ENCODE assay signal across 26 cellular contexts in genomic region chrX:70264784-70265183, GRCh38. TPM values are rescaled to one million over a fixed set of nuclear protein-coding genes. Genes with fewer than 3 reads are reported as not detected.
A peak's percentile ranks its signal among the peaks of the same experiment; 100 is the strongest.
DNase-seq lines count a peak whose midpoint lies in the region; ATAC-seq, FAIRE-seq and TF ChIP-seq lines count a peak whose summit lies in the region.
"Had no signal": no experiment of that assay in that cellular context is flagged by ENCODE, and none has a peak within 500 bp of the region (broad histone marks: within the 10 kb centered on the region; RNA-seq: fewer than 3 reads in every experiment).

No MANE protein-coding gene starts in this region.

- BruUV-seq in K562 (replicated peaks; lab: Mats Ljungman, UMichigan): no TSS peak

- H3K27me3 ChIP-seq in SK-N-SH (ENCODE audit: insufficient read depth) (no peaks in the 10 kb centered on the region), K562 (ENCODE audit: control insufficient read depth in 2 of 2, insufficient read depth in 2 of 2, low read length in 2 of 2) (peaks cover 0 to 8% of the 10 kb centered on the region in 2 experiments; a peak in 4 of 5 replicates), neural progenitor cell (no peaks in the 10 kb centered on the region), body of pancreas (no peaks in the 10 kb centered on the region)
- H3K27me3 ChIP-seq: BE2C, MG63 had no signal

- no peak for TF ChIP-seq RAD21 in SK-N-SH (IDR thresholded peaks at IDR 0.05; ENCODE audit: low read length)
- no peak for TF ChIP-seq RAD21 in K562 (CRISPR knock-in tag; conservative IDR thresholded peaks at IDR 0.05 in 1 of 2, IDR thresholded peaks at IDR 0.05 in 1 of 2)

- no peak overlapping the region for H3K4me3 ChIP-seq in SK-N-SH (ENCODE audit: low read depth in 2 of 2, low read length in 1 of 2)
- no peak overlapping the region for H3K4me3 ChIP-seq in K562
- no peak overlapping the region for H3K4me3 ChIP-seq in neural progenitor cell
- H3K4me3 ChIP-seq in body of pancreas: no peak overlapping the region
- H3K4me3 ChIP-seq: MG63 had no signal

- H4K20me1 ChIP-seq in SK-N-SH (ENCODE audit: insufficient read depth): no peaks in the 10 kb centered on the region
- no peaks in the 10 kb centered on the region for H4K20me1 ChIP-seq in K562 (replicated peaks; ENCODE audit: control insufficient read depth, insufficient read depth, low read length)
- H4K20me1 ChIP-seq in neural progenitor cell (ENCODE audit: low read depth): no peaks in the 10 kb centered on the region

- peaks cover 2% of the 10 kb centered on the region for H3K27me3 Mint-ChIP-seq in neural progenitor cell (ENCODE audit: insufficient read depth, low read depth)
- H3K27me3 Mint-ChIP-seq: CD4-positive, CD25-positive, alpha-beta regulatory T cell had no signal

- H3K9me2 ChIP-seq in SK-N-SH: no peaks in the 10 kb centered on the region

- H3K4me1 ChIP-seq in SK-N-SH (ENCODE audit: control insufficient read depth in 1 of 2, insufficient read depth in 2 of 2, low read depth in 1 of 2, low read length in 1 of 2) (no peaks in the 10 kb centered on the region), K562 (replicated peaks in 1 of 2; ENCODE audit: control insufficient read depth in 2 of 2, insufficient read depth in 2 of 2, low read length in 2 of 2) (no peaks in the 10 kb centered on the region; a peak in 1 of 5 replicates), neural progenitor cell (no peaks in the 10 kb centered on the region), body of pancreas (no peaks in the 10 kb centered on the region)
- H3K4me1 ChIP-seq: BE2C, Caco-2 had no signal

- no peak overlapping the region for H3K9ac ChIP-seq in SK-N-SH
- H3K9ac ChIP-seq in K562 (ENCODE audit: insufficient read depth in 1 of 2, low read depth in 2 of 2, low read length in 2 of 2): no peak overlapping the region
- no peak overlapping the region for H3K9ac ChIP-seq in neural progenitor cell

- H3K4me3 Mint-ChIP-seq in neural progenitor cell: no peak overlapping the region
- H3K4me3 Mint-ChIP-seq: CD4-positive, CD25-positive, alpha-beta regulatory T cell had no signal

- no peak for TF ChIP-seq EP300 in SK-N-SH (IDR thresholded peaks at IDR 0.05; ENCODE audit: borderline replicate concordance in 1 of 2, low read depth in 1 of 2, low read length in 1 of 2)
- no peak for TF ChIP-seq EP300 in K562 (IDR thresholded peaks at IDR 0.05; ENCODE audit: low read length)

- H3K79me2 ChIP-seq in SK-N-SH (ENCODE audit: insufficient read depth) (no peaks in the 10 kb centered on the region), K562 (ENCODE audit: control insufficient read depth, insufficient read depth, low read length) (no peaks in the 10 kb centered on the region), neural progenitor cell (ENCODE audit: low read depth) (no peaks in the 10 kb centered on the region)

- CTCF ChIA-PET in SK-N-SH (lab: Yijun Ruan, JAX): no interaction called here
- CTCF ChIA-PET in K562 (lab: Yijun Ruan, JAX; ENCODE audit: low intra/inter-chr PET ratio): no interaction called here

- H3K9me3 ChIP-seq in SK-N-SH: no peaks in the 10 kb centered on the region
- no peaks in the 10 kb centered on the region for H3K9me3 ChIP-seq in K562 (replicated peaks; ENCODE audit: control insufficient read depth, insufficient read depth, low read depth, low read length)
- no peaks in the 10 kb centered on the region for H3K9me3 ChIP-seq in neural progenitor cell (ENCODE audit: low read depth)
- no peaks in the 10 kb centered on the region for H3K9me3 ChIP-seq in body of pancreas
- H3K9me3 ChIP-seq: BE2C, Caco-2, MG63 had no signal

- no peak for FAIRE-seq in K562 (lab: Jason Lieb, UNC)
- FAIRE-seq: GM12891, H54 had no signal

- intact Hi-C loops in K562 (cut with micrococcal nuclease) (loop anchor here (10.0 kb wide), 1 partner anchor 170 kb away; no protein-coding TSS in a partner anchor), body of pancreas (cut with DNase I) (no loop called here)

- H3K27ac ChIP-seq in SK-N-SH (ENCODE audit: low read depth in 2 of 2, low read length in 1 of 2) (no peak overlapping the region), K562 (ENCODE audit: extremely low read depth, low read depth, low read length) (no peak overlapping the region), neural progenitor cell (no peak overlapping the region), body of pancreas (no peak overlapping the region)

- H2AFZ ChIP-seq in SK-N-SH (ENCODE audit: low read depth) (no peak overlapping the region), K562 (ENCODE audit: low read depth, low read length) (no peak overlapping the region), neural progenitor cell (replicated peaks) (no peak overlapping the region)

- H3F3A ChIP-seq in SK-N-SH (replicated peaks; ENCODE audit: insufficient read depth) (no peaks in the 10 kb centered on the region), neural progenitor cell (ENCODE audit: low read depth) (no peaks in the 10 kb centered on the region)

- peaks cover 3% of the 10 kb centered on the region for H3K9me3 Mint-ChIP-seq in neural progenitor cell

- no peak for ATAC-seq in SK-N-SH treated with all-trans-retinoic acid at 6 μM for 48 hours
- ATAC-seq in K562: no peak
- ATAC-seq in body of pancreas: no peak

- peaks cover 6% of the 10 kb centered on the region for H3K4me1 Mint-ChIP-seq in neural progenitor cell
- H3K4me1 Mint-ChIP-seq: CD4-positive, CD25-positive, alpha-beta regulatory T cell had no signal

- in situ Hi-C loops in K562 (cut with MboI): no loop called here

- WGBS in SK-N-SH (ENCODE audit: low lambda C conversion rate): 44% methylated on average over 3 of the region's 3 CpGs
- 0% methylated on average over 3 of the region's 3 CpGs for WGBS in K562 (ENCODE audit: insufficient coverage, low coverage, missing lambda C conversion rate)
- 44 to 67% methylated on average over 3 of the region's 3 CpGs for WGBS in body of pancreas, 2 donors

- no peaks in the 10 kb centered on the region for H3K36me3 Mint-ChIP-seq in neural progenitor cell
- H3K36me3 Mint-ChIP-seq: CD4-positive, CD25-positive, alpha-beta regulatory T cell had no signal

- TF ChIP-seq CTCF in SK-N-SH (IDR thresholded peaks at IDR 0.05) (no peak), K562 (IDR thresholded peaks at IDR 0.05 in 2 of 3, conservative IDR thresholded peaks at IDR 0.05 in 1 of 3; ENCODE audit: insufficient read depth in 2 of 3, low read depth in 1 of 3, low read length in 3 of 3) (no peak), neural progenitor cell (IDR thresholded peaks at IDR 0.05) (no peak), body of pancreas (IDR thresholded peaks at IDR 0.05) (no peak)

- H3K4me2 ChIP-seq in SK-N-SH (no peak overlapping the region), K562 (ENCODE audit: insufficient read depth, low read length) (no peak overlapping the region), neural progenitor cell (no peak overlapping the region)

- POLR2A ChIA-PET in SK-N-SH (lab: Yijun Ruan, JAX): no interaction called here
- POLR2A ChIA-PET in K562 (lab: Yijun Ruan, JAX): no interaction called here

- no peaks in the 10 kb centered on the region for H3K9me1 ChIP-seq in K562 (ENCODE audit: control insufficient read depth, insufficient read depth, low read length)

- H3K27ac Mint-ChIP-seq in neural progenitor cell: no peak overlapping the region

- H3K36me3 ChIP-seq in SK-N-SH (replicated peaks in 1 of 2; ENCODE audit: control insufficient read depth in 1 of 2, insufficient read depth in 2 of 2, low read length in 1 of 2): no peaks in the 10 kb centered on the region
- H3K36me3 ChIP-seq in K562 (ENCODE audit: control insufficient read depth, insufficient read depth, low read length): no peaks in the 10 kb centered on the region
- no peaks in the 10 kb centered on the region for H3K36me3 ChIP-seq in neural progenitor cell
- H3K36me3 ChIP-seq in body of pancreas (replicated peaks in 1 of 2; ENCODE audit: insufficient read depth in 1 of 2, low read depth in 2 of 2): no peaks in the 10 kb centered on the region
- H3K36me3 ChIP-seq: BE2C, MG63 had no signal

- TF ChIP-seq POLR2A in K562 (conservative IDR thresholded peaks at IDR 0.05) (no peak), body of pancreas (IDR thresholded peaks at IDR 0.05) (no peak)

- DNase-seq in SK-N-SH (no peak), K562 (ENCODE audit: extremely low read depth in 1 of 4, low spot score in 3 of 4) (no peak), neural progenitor cell (ENCODE audit: low spot score) (peak; percentile 7), body of pancreas (no peak), SW480 (ENCODE audit: low spot score) (no peak), NCI-H1930 (lab: John Stamatoyannopoulos, UW) (no peak)
- DNase-seq: 8988T; BE2C; Caco-2; CD4-positive, CD25-positive, alpha-beta regulatory T cell; EL; MG63; NCI-H1092; NCI-H146; NCI-H2081; NCI-H2171 treated with DMSO at 0.1 percent for 48 hours; NCI-H446; NCI-H69; RPMI8226; SIG-M5 had no signal

RNA-seq across cellular contexts. Expression of gene ARR3, which starts 3.4 kb away (rescaled TPM):
- polyA plus RNA-seq in SK-N-SH (2012; rRNA removed): not detected in 2 replicates
- polyA plus RNA-seq in SK-N-SH (2012; cell fraction: cytosol; rRNA removed): not detected in 2 replicates
- not detected in 2 replicates for polyA plus RNA-seq in SK-N-SH (2012; cell fraction: nucleus; rRNA removed)
- not detected for polyA plus RNA-seq in PFSK-1 (2012; ENCODE audit: insufficient read length, low read depth)
- not detected in 2 replicates for total RNA-seq in K562 (2011; cell fraction: chromatin; rRNA removed; ENCODE audit: low replicate concordance)
- not detected in 2 replicates for total RNA-seq in K562 (2011; cell fraction: nucleolus; rRNA removed)
- not detected in 2 replicates for total RNA-seq in K562 (2011; cell fraction: nucleoplasm; rRNA removed)
- not detected in 2 replicates for total RNA-seq in K562 (2014; rRNA removed)
- total RNA-seq in K562 (2014; rRNA removed; fragmentation: Illumina TruSeq; extraction: Trizol): not detected in 2 replicates
- total RNA-seq in K562 (2015; rRNA removed; fragmentation: Illumina TruSeq; extraction: Trizol): not detected in 2 replicates
- total RNA-seq in K562 (2021): not detected in 2 replicates
- not detected in 2 replicates for polyA plus RNA-seq in K562 (2011; rRNA removed)
- polyA plus RNA-seq in K562 (2011; cell fraction: cytosol; rRNA removed): not detected in 2 replicates
- polyA plus RNA-seq in K562 (2011; cell fraction: nucleus; rRNA removed): not detected in 2 replicates
- not detected in 2 replicates for polyA plus RNA-seq in K562 (2012)
- not detected in 2 replicates for polyA plus RNA-seq in K562 (2014; fragmentation: Illumina TruSeq; extraction: Trizol)
- polyA plus RNA-seq in K562 (2014; fragmentation: Nextera tagmentation; extraction: Ambion mirVana): not detected
- polyA plus RNA-seq in K562 (2014; rRNA removed): not detected in 2 replicates
- not detected in 2 replicates for polyA minus RNA-seq in K562 (2011; rRNA and poly(A)+ RNA removed)
- not detected in 2 replicates for polyA minus RNA-seq in K562 (2011; cell fraction: cytosol; rRNA and poly(A)+ RNA removed)
- not detected in 2 replicates for polyA minus RNA-seq in K562 (2011; cell fraction: nucleus; rRNA and poly(A)+ RNA removed)
- not detected in 2 replicates for total RNA-seq in neural progenitor cell (ENCODE audit: low replicate concordance)
- total RNA-seq in body of pancreas: not detected
- total RNA-seq: Caco-2; CD4-positive, CD25-positive, alpha-beta regulatory T cell; HT-29; OCI-LY7 had no signal
- polyA plus RNA-seq: CD4-positive, CD25-positive, alpha-beta regulatory T cell had no signal

RNA-seq across cellular contexts. Expression of gene P2RY4, which starts 4.8 kb away (rescaled TPM):
- polyA plus RNA-seq in SK-N-SH (2012; rRNA removed) (0.05 and 0.06 TPM in 2 replicates), K562 (2011; rRNA removed) (not detected in 2 replicates), K562 (2014; fragmentation: Illumina TruSeq; extraction: Trizol) (not detected in 2 replicates), K562 (2014; fragmentation: Nextera tagmentation; extraction: Ambion mirVana) (not detected), K562 (2014; rRNA removed) (not detected in 2 replicates)
- polyA plus RNA-seq in SK-N-SH (2012; cell fraction: cytosol; rRNA removed): not detected in 2 replicates
- polyA plus RNA-seq in SK-N-SH (2012; cell fraction: nucleus; rRNA removed): 0.55 and 0.75 TPM in 2 replicates
- polyA plus RNA-seq in PFSK-1 (2012; ENCODE audit: insufficient read length, low read depth): not detected
- total RNA-seq in K562 (2011; cell fraction: chromatin; rRNA removed; ENCODE audit: low replicate concordance): 0.30 and 0.60 TPM in 2 replicates
- total RNA-seq in K562 (2011; cell fraction: nucleolus; rRNA removed): 0.17 TPM in 1 of 2 replicates, not detected in the other
- total RNA-seq in K562 (2011; cell fraction: nucleoplasm; rRNA removed): 0.29 and 0.76 TPM in 2 replicates
- total RNA-seq in K562 (2014; rRNA removed) (not detected in 2 replicates), K562 (2014; rRNA removed; fragmentation: Illumina TruSeq; extraction: Trizol) (not detected in 2 replicates), K562 (2015; rRNA removed; fragmentation: Illumina TruSeq; extraction: Trizol) (not detected in 2 replicates), K562 (2021) (not detected in 2 replicates), neural progenitor cell (ENCODE audit: low replicate concordance) (0.28 TPM in 1 of 2 replicates, not detected in the other), body of pancreas (1 to 10 TPM in 1 of 2 donors, not detected in 1; 1.3 TPM)
- polyA plus RNA-seq in K562 (2011; cell fraction: cytosol; rRNA removed): 0.04 TPM in 1 of 2 replicates, not detected in the other
- polyA plus RNA-seq in K562 (2011; cell fraction: nucleus; rRNA removed): 0.51 and 0.58 TPM in 2 replicates
- polyA plus RNA-seq in K562 (2012): 0.10 TPM in 1 of 2 replicates, not detected in the other
- not detected in 2 replicates for polyA minus RNA-seq in K562 (2011; rRNA and poly(A)+ RNA removed)
- not detected in 2 replicates for polyA minus RNA-seq in K562 (2011; cell fraction: cytosol; rRNA and poly(A)+ RNA removed)
- 0.22 and 0.27 TPM in 2 replicates for polyA minus RNA-seq in K562 (2011; cell fraction: nucleus; rRNA and poly(A)+ RNA removed)
- total RNA-seq: HT-29 had no signal
- polyA plus RNA-seq: CD4-positive, CD25-positive, alpha-beta regulatory T cell had no signal

RNA-seq across cellular contexts. Expression of gene RAB41, which starts 17.2 kb away (rescaled TPM):
- not detected in 2 replicates for polyA plus RNA-seq in SK-N-SH (2012; rRNA removed)
- polyA plus RNA-seq in SK-N-SH (2012; cell fraction: cytosol; rRNA removed): not detected in 2 replicates
- not detected in 2 replicates for polyA plus RNA-seq in SK-N-SH (2012; cell fraction: nucleus; rRNA removed)
- polyA plus RNA-seq in PFSK-1 (2012; ENCODE audit: insufficient read length, low read depth): not detected
- total RNA-seq in K562 (2011; cell fraction: chromatin; rRNA removed; ENCODE audit: low replicate concordance): not detected in 2 replicates
- total RNA-seq in K562 (2011; cell fraction: nucleolus; rRNA removed): not detected in 2 replicates
- not detected in 2 replicates for total RNA-seq in K562 (2011; cell fraction: nucleoplasm; rRNA removed)
- not detected in 2 replicates for total RNA-seq in K562 (2014; rRNA removed)
- total RNA-seq in K562 (2014; rRNA removed; fragmentation: Illumina TruSeq; extraction: Trizol): not detected in 2 replicates
- total RNA-seq in K562 (2015; rRNA removed; fragmentation: Illumina TruSeq; extraction: Trizol): not detected in 2 replicates
- not detected in 2 replicates for total RNA-seq in K562 (2021)
- polyA plus RNA-seq in K562 (2011; rRNA removed): not detected in 2 replicates
- polyA plus RNA-seq in K562 (2011; cell fraction: cytosol; rRNA removed): not detected in 2 replicates
- polyA plus RNA-seq in K562 (2011; cell fraction: nucleus; rRNA removed): not detected in 2 replicates
- polyA plus RNA-seq in K562 (2012): 0.12 TPM in 1 of 2 replicates, not detected in the other
- not detected in 2 replicates for polyA plus RNA-seq in K562 (2014; fragmentation: Illumina TruSeq; extraction: Trizol)
- polyA plus RNA-seq in K562 (2014; fragmentation: Nextera tagmentation; extraction: Ambion mirVana): under 1 TPM in 1 of 2 experiments, not detected in 1; 0.08 TPM
- polyA plus RNA-seq in K562 (2014; rRNA removed): not detected in 2 replicates
- not detected in 2 replicates for polyA minus RNA-seq in K562 (2011; rRNA and poly(A)+ RNA removed)
- polyA minus RNA-seq in K562 (2011; cell fraction: cytosol; rRNA and poly(A)+ RNA removed): not detected in 2 replicates
- not detected in 2 replicates for polyA minus RNA-seq in K562 (2011; cell fraction: nucleus; rRNA and poly(A)+ RNA removed)
- not detected in 2 replicates for total RNA-seq in neural progenitor cell (ENCODE audit: low replicate concordance)
- total RNA-seq in body of pancreas: not detected
- total RNA-seq: Caco-2; CD4-positive, CD25-positive, alpha-beta regulatory T cell; HT-29; OCI-LY7 had no signal

RNA-seq across cellular contexts. Expression of gene PDZD11, which starts 24.9 kb away (rescaled TPM):
- 169 and 190 TPM in 2 replicates for polyA plus RNA-seq in SK-N-SH (2012; rRNA removed)
- 184 and 197 TPM in 2 replicates for polyA plus RNA-seq in SK-N-SH (2012; cell fraction: cytosol; rRNA removed)
- 177 and 202 TPM in 2 replicates for polyA plus RNA-seq in SK-N-SH (2012; cell fraction: nucleus; rRNA removed)
- polyA plus RNA-seq in PFSK-1 (2012; ENCODE audit: insufficient read length, low read depth): 34.5 TPM
- 16.8 and 19.6 TPM in 2 replicates for total RNA-seq in K562 (2011; cell fraction: chromatin; rRNA removed; ENCODE audit: low replicate concordance)
- 16.8 and 18.0 TPM in 2 replicates for total RNA-seq in K562 (2011; cell fraction: nucleolus; rRNA removed)
- total RNA-seq in K562 (2011; cell fraction: nucleoplasm; rRNA removed): 19.8 and 20.3 TPM in 2 replicates
- total RNA-seq in K562 (2014; rRNA removed): 20.7 and 21.9 TPM in 2 replicates
- total RNA-seq in K562 (2014; rRNA removed; fragmentation: Illumina TruSeq; extraction: Trizol): 32.5 and 34.5 TPM in 2 replicates
- 24.7 and 28.6 TPM in 2 replicates for total RNA-seq in K562 (2015; rRNA removed; fragmentation: Illumina TruSeq; extraction: Trizol)
- 25.0 and 25.1 TPM in 2 replicates for total RNA-seq in K562 (2021)
- polyA plus RNA-seq in K562 (2011; rRNA removed): 44.2 and 67.1 TPM in 2 replicates
- 47.0 and 47.2 TPM in 2 replicates for polyA plus RNA-seq in K562 (2011; cell fraction: cytosol; rRNA removed)
- polyA plus RNA-seq in K562 (2011; cell fraction: nucleus; rRNA removed): 37.9 and 46.2 TPM in 2 replicates
- 37.1 and 42.1 TPM in 2 replicates for polyA plus RNA-seq in K562 (2012)
- 45.6 and 52.9 TPM in 2 replicates for polyA plus RNA-seq in K562 (2014; fragmentation: Illumina TruSeq; extraction: Trizol)
- 100 to 1,000 TPM in 1 of 2 experiments, 10 to 100 TPM in 1; 93.7 to 109 TPM for polyA plus RNA-seq in K562 (2014; fragmentation: Nextera tagmentation; extraction: Ambion mirVana)
- polyA plus RNA-seq in K562 (2014; rRNA removed): 36.4 and 42.2 TPM in 2 replicates
- polyA minus RNA-seq in K562 (2011; rRNA and poly(A)+ RNA removed): 49.2 and 64.8 TPM in 2 replicates
- 14.5 and 18.7 TPM in 2 replicates for polyA minus RNA-seq in K562 (2011; cell fraction: cytosol; rRNA and poly(A)+ RNA removed)
- 6.7 and 12.6 TPM in 2 replicates for polyA minus RNA-seq in K562 (2011; cell fraction: nucleus; rRNA and poly(A)+ RNA removed)
- 27.7 and 34.7 TPM in 2 replicates for total RNA-seq in neural progenitor cell (ENCODE audit: low replicate concordance)
- total RNA-seq in body of pancreas: 10 to 100 TPM in 1 of 2 donors, 1 to 10 TPM in 1; 7.3 to 27.2 TPM

RNA-seq across cellular contexts. Expression of gene KIF4A, which starts 25.1 kb away (rescaled TPM):
- polyA plus RNA-seq in SK-N-SH (2012; rRNA removed): 11.0 and 11.5 TPM in 2 replicates
- polyA plus RNA-seq in SK-N-SH (2012; cell fraction: cytosol; rRNA removed): 12.0 and 13.0 TPM in 2 replicates
- 6.4 and 8.6 TPM in 2 replicates for polyA plus RNA-seq in SK-N-SH (2012; cell fraction: nucleus; rRNA removed)
- polyA plus RNA-seq in PFSK-1 (2012; ENCODE audit: insufficient read length, low read depth): 12.0 TPM
- total RNA-seq in K562 (2011; cell fraction: chromatin; rRNA removed; ENCODE audit: low replicate concordance): 20.6 and 48.9 TPM in 2 replicates
- 17.0 and 22.0 TPM in 2 replicates for total RNA-seq in K562 (2011; cell fraction: nucleolus; rRNA removed)
- total RNA-seq in K562 (2011; cell fraction: nucleoplasm; rRNA removed): 20.2 and 25.5 TPM in 2 replicates
- 26.7 and 27.3 TPM in 2 replicates for total RNA-seq in K562 (2014; rRNA removed)
- total RNA-seq in K562 (2014; rRNA removed; fragmentation: Illumina TruSeq; extraction: Trizol): 35.9 and 38.3 TPM in 2 replicates
- total RNA-seq in K562 (2015; rRNA removed; fragmentation: Illumina TruSeq; extraction: Trizol): 36.2 and 40.0 TPM in 2 replicates
- total RNA-seq in K562 (2021): 35.4 and 40.3 TPM in 2 replicates
- polyA plus RNA-seq in K562 (2011; rRNA removed): 27.9 and 42.7 TPM in 2 replicates
- 11.0 and 16.8 TPM in 2 replicates for polyA plus RNA-seq in K562 (2011; cell fraction: cytosol; rRNA removed)
- 15.6 and 16.9 TPM in 2 replicates for polyA plus RNA-seq in K562 (2011; cell fraction: nucleus; rRNA removed)
- polyA plus RNA-seq in K562 (2012): 24.9 and 27.8 TPM in 2 replicates
- 36.8 and 42.0 TPM in 2 replicates for polyA plus RNA-seq in K562 (2014; fragmentation: Illumina TruSeq; extraction: Trizol)
- 10 to 100 TPM; 13.0 to 24.6 TPM for polyA plus RNA-seq in K562 (2014; fragmentation: Nextera tagmentation; extraction: Ambion mirVana)
- polyA plus RNA-seq in K562 (2014; rRNA removed): 27.2 and 30.2 TPM in 2 replicates
- 52.0 and 63.4 TPM in 2 replicates for polyA minus RNA-seq in K562 (2011; rRNA and poly(A)+ RNA removed)
- polyA minus RNA-seq in K562 (2011; cell fraction: cytosol; rRNA and poly(A)+ RNA removed): 14.4 and 18.4 TPM in 2 replicates
- polyA minus RNA-seq in K562 (2011; cell fraction: nucleus; rRNA and poly(A)+ RNA removed): 14.7 and 22.2 TPM in 2 replicates
- total RNA-seq in neural progenitor cell (ENCODE audit: low replicate concordance): 63.6 and 77.6 TPM in 2 replicates
- not detected for total RNA-seq in body of pancreas

Comparison
In these comparisons a context has a peak if more than half of its experiments do, and no peak if none do; other contexts are left out.
1. Of the 27 proteins assayed by ChIP-seq in both K562 and SK-N-SH: peak only in K562: none; only in SK-N-SH: none; in both: REST; in neither: 25; mixed calls (peak in some experiments, not most) for 1.